ENCODE assay signal across 9 cellular contexts in genomic region chr4:41256131-41256739, GRCh38. TPM values are rescaled to one million over a fixed set of nuclear protein-coding genes. Genes with fewer than 3 reads are reported as not detected.
DNase-seq lines count a peak whose midpoint lies in the region; ATAC-seq and TF ChIP-seq lines count a peak whose summit lies in the region.
"Had no signal": no experiment of that assay in that cellular context is flagged by ENCODE, and none has a peak within 500 bp of the region (broad histone marks: within the 10 kb centered on the region; RNA-seq: fewer than 3 reads in every experiment).

No MANE protein-coding gene starts in this region.

- H3K4me3 Mint-ChIP-seq in osteocyte (ENCODE audit: unreplicated experiment) = peak overlapping the region; percentile 79
- H3K4me3 Mint-ChIP-seq: stimulated activated naive CD8-positive, alpha-beta T cell treated with anti-CD3 and anti-CD28 coated beads, Interleukin-15, Interleukin-2, amounts not matched to agents 100 ng/mL and 50 ng/mL, for 24 hours had no signal

- peaks cover 0 to 13% (median 0%) of the 10 kb centered on the region in 45 donors for H3K27me3 ChIP-seq in dorsolateral prefrontal cortex

- peak overlapping the region; percentile 24 for H3K27ac Mint-ChIP-seq in osteocyte (ENCODE audit: unreplicated experiment)
- H3K27ac Mint-ChIP-seq: stimulated activated naive CD8-positive, alpha-beta T cell treated with anti-CD3 and anti-CD28 coated beads, Interleukin-15, Interleukin-2, amounts not matched to agents 100 ng/mL and 50 ng/mL, for 24 hours had no signal

- H3K27me3 Mint-ChIP-seq in osteocyte (ENCODE audit: unreplicated experiment) = peaks cover 28% of the 10 kb centered on the region

- peak overlapping the region; percentile 45 to 87 (median 77) for H3K4me3 ChIP-seq in dorsolateral prefrontal cortex

- DNase-seq in DMS79 (lab: John Stamatoyannopoulos, UW) = peak; percentile 35
- DNase-seq in NCI-H146 treated with DMSO at 0.1 percent for 48 hours (lab: John Stamatoyannopoulos, UW; ENCODE audit: unreplicated experiment) = peak; percentile 68
- DNase-seq in dorsolateral prefrontal cortex = peak in 2 of 10 donors; percentile 17 to 22
- DNase-seq in osteocyte (ENCODE audit: extremely low spot score, unreplicated experiment) = no peak
- no peak for DNase-seq in stimulated activated CD4-positive, alpha-beta T cell treated with anti-CD3 and anti-CD28 coated beads, Interleukin-1b, Interleukin-23, amount 100 ng/mL, for 48 hours
- no peak for DNase-seq in MV-4-11 (lab: John Stamatoyannopoulos, UW)
- no peak for DNase-seq in stimulated activated CD4-positive, alpha-beta T cell treated with anti-CD3 and anti-CD28 coated beads, Interleukin-4, amount 100 ng/mL, for 4 hours

- peaks cover 7% of the 10 kb centered on the region for H3K36me3 Mint-ChIP-seq in osteocyte (ENCODE audit: unreplicated experiment)

- intact Hi-C loops in dorsolateral prefrontal cortex (cut with DNase I) = loop anchor here in 1 of 2 donors (5.0 kb wide), 1 partner anchor 39 kb away; no protein-coding TSS in a partner anchor

- H3K27ac ChIP-seq in dorsolateral prefrontal cortex = peak overlapping the region in 57 of 59 donors; percentile 26 to 97 (median 88)

- no peaks in the 10 kb centered on the region for H3K9me3 Mint-ChIP-seq in osteocyte (ENCODE audit: unreplicated experiment)

- no peak for ATAC-seq in HG03457 (IDR thresholded peaks at IDR 0.05; ENCODE audit: unreplicated experiment)

- no peak for TF ChIP-seq CTCF in dorsolateral prefrontal cortex (IDR thresholded peaks at IDR 0.05 in 54 of 56, conservative IDR thresholded peaks at IDR 0.05 in 2 of 56; ENCODE audit: low read depth in 1 of 56, partially characterized antibody in 56 of 56)
- TF ChIP-seq CTCF in osteocyte (IDR thresholded peaks at IDR 0.05) = no peak

- peaks cover 24% of the 10 kb centered on the region for H3K4me1 Mint-ChIP-seq in osteocyte (ENCODE audit: unreplicated experiment)

RNA-seq across cellular contexts. Expression of gene UCHL1, which starts 0.5 kb away (rescaled TPM):
- total RNA-seq in dorsolateral prefrontal cortex (1,000 to 10,000 TPM in 92 of 120 experiments, 100 to 1,000 TPM in 28; 402 to 1,618 (median 1,227) TPM), osteocyte (167 and 168 TPM in 2 replicates)

RNA-seq across cellular contexts. Expression of gene APBB2, which starts 41.9 kb away (rescaled TPM):
- 100 to 1,000 TPM in 78 of 120 experiments, 10 to 100 TPM in 42; 71.7 to 260 (median 112) TPM for total RNA-seq in dorsolateral prefrontal cortex
- total RNA-seq in osteocyte = 56.2 and 62.0 TPM in 2 replicates

Comparison
In these comparisons a context has a peak if more than half of its experiments do, and no peak if none do; other contexts are left out.
1. DNase-seq: peak in DMS79 (single experiment) and NCI-H146 treated with DMSO at 0.1 percent for 48 hours (single experiment); none in osteocyte (single experiment), stimulated activated CD4-positive, alpha-beta T cell treated with anti-CD3 and anti-CD28 coated beads, Interleukin-1b, Interleukin-23, amount 100 ng/mL, for 48 hours (single experiment), MV-4-11 (single experiment) and stimulated activated CD4-positive, alpha-beta T cell treated with anti-CD3 and anti-CD28 coated beads, Interleukin-4, amount 100 ng/mL, for 4 hours (0 of 2).